ENCODE assay signal across 8 cellular contexts in genomic region chr6:2999621-3000455, GRCh38. TPM values are rescaled to one million over a fixed set of nuclear protein-coding genes. Genes with fewer than 3 reads are reported as not detected.
DNase-seq lines count a peak whose midpoint lies in the region; ATAC-seq, FAIRE-seq and TF ChIP-seq lines count a peak whose summit lies in the region.

Gene NQO2 (plus strand): TSS chr6:2999894. CDS start chr6:3006553, 6,659 bp downstream.

- peak; percentile 27; the same call in 1 of the 2 replicates for TF ChIP-seq CTCF in HepG2 (CRISPR knock-in tag; IDR thresholded peaks at IDR 0.05)

- DNase-seq in AG20443 (ENCODE audit: low spot score) (peak; percentile 99), NCI-H69 (lab: John Stamatoyannopoulos, UW) (peak; percentile 90), HepG2 (ENCODE audit: low spot score) (peak; percentile 76)
- peak; percentile 89 for DNase-seq in activated CD4-positive, alpha-beta T cell treated with anti-CD3 and anti-CD28 coated beads, Interleukin-2, amount 50 U/mL, for 1 hour
- DNase-seq in stimulated activated CD4-positive, alpha-beta T cell treated with anti-CD3 and anti-CD28 coated beads, Interleukin-2, amount 100 ng/mL, for 48 hours = peak; percentile 89 to 91

- peaks cover 44% of the 10 kb centered on the region for H3K36me3 Mint-ChIP-seq in dendritic cell treated with granulocyte-macrophage colony-stimulating factor and Interleukin-4, amounts not matched to agents 40 ng/mL and 50 ng/mL, for 4 days (ENCODE audit: low read depth)

- peak; percentile 95 to 98 for TF ChIP-seq POLR2A in HepG2 (IDR thresholded peaks at IDR 0.05; ENCODE audit: insufficient read depth in 1 of 2, low read depth in 2 of 2, low read length in 2 of 2)

- H3K27me3 ChIP-seq in HepG2 (ENCODE audit: control insufficient read depth in 1 of 2, insufficient read depth in 2 of 2, low read length in 2 of 2) = no peaks in the 10 kb centered on the region; a peak in 1 of 5 replicates

- TF ChIP-seq EP300 in HepG2 (IDR thresholded peaks at IDR 0.05; ENCODE audit: low read depth in 2 of 2, low read length in 2 of 2) (0 out of 4 replicates have a peak, but pooled peaks of 1 of the 2 experiments have one; percentile 14), HepG2 (CRISPR knock-in tag; IDR thresholded peaks at IDR 0.05; ENCODE audit: borderline replicate concordance) (peak; percentile 35)

- H3K4me1 ChIP-seq in HepG2 (ENCODE audit: insufficient read depth, low read length) = peaks cover 44% of the 10 kb centered on the region

- H3K9me3 Mint-ChIP-seq in dendritic cell treated with granulocyte-macrophage colony-stimulating factor and Interleukin-4, amounts not matched to agents 40 ng/mL and 50 ng/mL, for 4 days = no peaks in the 10 kb centered on the region

- peak within 1 kb of the TSS; percentile 96 for H3K9ac ChIP-seq in HepG2 (ENCODE audit: insufficient read depth, low read depth, low read length)

- H3K36me3 ChIP-seq in HepG2 (replicated peaks in 1 of 2; ENCODE audit: control insufficient read depth in 1 of 2, insufficient read depth in 2 of 2, low read length in 2 of 2) = peaks cover 5 to 7% of the 10 kb centered on the region in 2 experiments; a peak in 3 of 5 replicates

- H3K27ac Mint-ChIP-seq in dendritic cell treated with granulocyte-macrophage colony-stimulating factor and Interleukin-4, amounts not matched to agents 40 ng/mL and 50 ng/mL, for 4 days = peak within 1 kb of the TSS; percentile 92

- peak within 1 kb of the TSS; percentile 93 for H3K4me2 ChIP-seq in HepG2 (ENCODE audit: low read depth, low read length)

- BruUV-seq in HepG2 (replicated peaks; lab: Mats Ljungman, UMichigan) = TSS peak; percentile 69

- intact Hi-C loops in dendritic cell treated with granulocyte-macrophage colony-stimulating factor and Interleukin-4, amounts not matched to agents 40 ng/mL and 50 ng/mL, for 4 days (cut with micrococcal nuclease) = loop anchor here (1.0 to 10.0 kb wide), 2 partner anchors 53 to 255 kb away; partner anchors contain the start of gene PSMG4
- intact Hi-C loops in HepG2 (cut with micrococcal nuclease; ENCODE audit: unreplicated experiment) = loop anchor here (1.0 to 5.0 kb wide), 3 partner anchors 37 to 247 kb away; no protein-coding TSS in a partner anchor

- H3K27me3 Mint-ChIP-seq in dendritic cell treated with granulocyte-macrophage colony-stimulating factor and Interleukin-4, amounts not matched to agents 40 ng/mL and 50 ng/mL, for 4 days = peaks cover 1% of the 10 kb centered on the region

- CTCF ChIA-PET in HepG2 (lab: Yijun Ruan, JAX; ENCODE audit: low intra/inter-chr PET ratio, low total read pairs) = interaction anchor here (0.7 to 1.5 kb wide), 2 partner anchors 54 to 57 kb away, joined by 3 to 6 read pairs; no protein-coding TSS in a partner anchor

- peak; percentile 69 for ATAC-seq in GM19035 (IDR thresholded peaks at IDR 0.05; ENCODE audit: unreplicated experiment)
- ATAC-seq in HG03280 (IDR thresholded peaks at IDR 0.05; ENCODE audit: unreplicated experiment) = peak; percentile 72
- ATAC-seq in HepG2 = peak; percentile 79

- H3K4me3 Mint-ChIP-seq in dendritic cell treated with granulocyte-macrophage colony-stimulating factor and Interleukin-4, amounts not matched to agents 40 ng/mL and 50 ng/mL, for 4 days = peak within 1 kb of the TSS; percentile 90

- H4K20me1 ChIP-seq in HepG2 (ENCODE audit: insufficient read depth, low read length) = 0 out of 2 replicates have a peak, but pooled peaks cover 3% of the 10 kb centered on the region

- H3K27ac ChIP-seq in HepG2 (ENCODE audit: extremely low read length, insufficient read depth, low read length) = peak within 1 kb of the TSS; percentile 92

- in situ Hi-C loops in HepG2 (cut with HindIII; ENCODE audit: extremely low pct_ligation_motif_present, low pct_unique_long_range_greater_than_20kb) = loop anchor here (5.0 to 10.0 kb wide), 2 partner anchors 52 to 255 kb away; partner anchors contain the start of gene PSMG4

- TF ChIP-seq RAD21 in HepG2 (CRISPR knock-in tag; IDR thresholded peaks at IDR 0.05) = peak; percentile 58

- H3K9me3 ChIP-seq in HepG2 (ENCODE audit: low read length) = no peaks in the 10 kb centered on the region

- POLR2A ChIA-PET in HepG2 (lab: Yijun Ruan, JAX) = interaction anchor here (0.6 to 5.7 kb wide), 25 partner anchors 8 to 1021 kb away, joined by 3 to 122 read pairs (median 6); partner anchors contain the start of genes BPHL, PSMG4, RIPK1 and SERPINB1

- 2% methylated on average over 32 of the region's 86 CpGs for WGBS in HepG2 (ENCODE audit: low lambda C conversion rate)

- no peak for FAIRE-seq in HepG2 (lab: Jason Lieb, UNC)

- peaks cover 6% of the 10 kb centered on the region for H3K79me2 ChIP-seq in HepG2 (ENCODE audit: insufficient read depth, low read length)

- H2AFZ ChIP-seq in HepG2 (ENCODE audit: low read length) = no peak within 1 kb of the TSS

- H3K4me3 ChIP-seq in HepG2 (replicated peaks in 1 of 3; ENCODE audit: insufficient read depth in 1 of 3, low read depth in 2 of 3, low read length in 3 of 3) = peak within 1 kb of the TSS; percentile 91 to 100 (median 100)

- H3K4me1 Mint-ChIP-seq in dendritic cell treated with granulocyte-macrophage colony-stimulating factor and Interleukin-4, amounts not matched to agents 40 ng/mL and 50 ng/mL, for 4 days (ENCODE audit: low read depth) = peaks cover 39% of the 10 kb centered on the region

TF ChIP-seq in HepG2, 621 proteins besides CTCF, POLR2A, EP300 and RAD21 (continues in another document):
- TF ChIP-seq ZNF12 (CRISPR knock-in tag; IDR thresholded peaks at IDR 0.05) (peak; percentile 29; the same call in 1 of the 2 replicates), ZNF883 (CRISPR knock-in tag; IDR thresholded peaks at IDR 0.05; ENCODE audit: not compliant biosample characterization) (peak; percentile 78), MTF2 (CRISPR knock-in tag; IDR thresholded peaks at IDR 0.05; ENCODE audit: borderline replicate concordance) (0 out of 2 replicates have a peak, but pooled peaks have one; percentile 36), KLF11 (CRISPR knock-in tag; IDR thresholded peaks at IDR 0.05) (0 out of 2 replicates have a peak, but pooled peaks have one; percentile 62), SALL2 (CRISPR knock-in tag; IDR thresholded peaks at IDR 0.05) (peak; percentile 7; the same call in 1 of the 2 replicates), MXI1 (IDR thresholded peaks at IDR 0.05; ENCODE audit: borderline replicate concordance, low read depth, low read length) (0 out of 3 replicates have a peak, but pooled peaks have one; percentile 48), ZNF256 (CRISPR knock-in tag; conservative IDR thresholded peaks at IDR 0.05) (0 out of 2 replicates have a peak, but pooled peaks have one; percentile 57), SMC3 (IDR thresholded peaks at IDR 0.05; ENCODE audit: low read length) (no peak), ZFP36L1 (CRISPR knock-in tag; IDR thresholded peaks at IDR 0.05) (no peak), SIN3A (IDR thresholded peaks at IDR 0.05; ENCODE audit: borderline replicate concordance, low read depth, low read length) (peak; percentile 72; the same call in 1 of the 2 replicates), ZBTB25 (CRISPR knock-in tag; IDR thresholded peaks at IDR 0.05) (no peak), ZNF331 (CRISPR knock-in tag; IDR thresholded peaks at IDR 0.05) (peak; percentile 83), FOXC1 (CRISPR knock-in tag; IDR thresholded peaks at IDR 0.05; ENCODE audit: borderline replicate concordance) (peak; percentile 28; the same call in 1 of the 2 replicates)

RNA-seq across cellular contexts. Expression of gene NQO2, which starts in this region (rescaled TPM):
- 56.5 and 63.0 TPM in 2 replicates for total RNA-seq in HepG2 (2016; rRNA removed; fragmentation: Illumina TruSeq; extraction: Trizol)
- 44.8 and 70.6 TPM in 2 replicates for total RNA-seq in HepG2 (2016; cell fraction: cytosol; rRNA removed; fragmentation: Illumina TruSeq; extraction: Trizol; ENCODE audit: low read depth)
- total RNA-seq in HepG2 (2016; cell fraction: insoluble cytoplasmic fraction; rRNA removed; fragmentation: Illumina TruSeq; extraction: Trizol) = 56.8 and 60.6 TPM in 2 replicates
- total RNA-seq in HepG2 (2016; cell fraction: membrane; rRNA removed; fragmentation: Illumina TruSeq; extraction: Trizol) = 53.4 and 80.8 TPM in 2 replicates
- 34.2 and 36.9 TPM in 2 replicates for total RNA-seq in HepG2 (2016; cell fraction: nucleus; rRNA removed; fragmentation: Illumina TruSeq; extraction: Trizol)
- 27.4 and 32.2 TPM in 2 replicates for polyA plus RNA-seq in HepG2 (2011; rRNA removed)
- polyA plus RNA-seq in HepG2 (2011; cell fraction: cytosol; rRNA removed) = 29.5 and 31.9 TPM in 2 replicates
- polyA plus RNA-seq in HepG2 (2011; cell fraction: nucleus; rRNA removed) = 30.7 and 34.4 TPM in 2 replicates
- polyA plus RNA-seq in HepG2 (2012) = 15.7 and 17.8 TPM in 2 replicates
- polyA plus RNA-seq in HepG2 (2016; cell fraction: cytosol; fragmentation: Illumina TruSeq; extraction: Trizol; ENCODE audit: low read depth) = 48.7 and 84.9 TPM in 2 replicates
- polyA plus RNA-seq in HepG2 (2016; cell fraction: insoluble cytoplasmic fraction; fragmentation: Illumina TruSeq; extraction: Trizol; ENCODE audit: low read depth) = 61.8 and 64.6 TPM in 2 replicates
- polyA plus RNA-seq in HepG2 (2016; cell fraction: membrane; fragmentation: Illumina TruSeq; extraction: Trizol; ENCODE audit: low read depth) = 49.3 and 82.9 TPM in 2 replicates
- 65.1 and 69.0 TPM in 2 replicates for polyA plus RNA-seq in HepG2 (2016; cell fraction: nucleus; fragmentation: Illumina TruSeq; extraction: Trizol; ENCODE audit: insufficient read depth, low read depth)
- 15.8 and 89.9 TPM in 2 replicates for polyA minus RNA-seq in HepG2 (2011; rRNA and poly(A)+ RNA removed; ENCODE audit: low replicate concordance)
- 9.1 and 15.4 TPM in 2 replicates for polyA minus RNA-seq in HepG2 (2011; cell fraction: cytosol; rRNA and poly(A)+ RNA removed)
- polyA minus RNA-seq in HepG2 (2011; cell fraction: nucleus; rRNA and poly(A)+ RNA removed) = 17.7 and 19.6 TPM in 2 replicates

Comparison
In these comparisons a context has a peak if more than half of its experiments do, and no peak if none do; other contexts are left out.
1. Peak in every context shown above with its lines: DNase-seq, ATAC-seq, H3K4me3 ChIP-seq and H3K27ac ChIP-seq.